In the genomic region with DNA sequence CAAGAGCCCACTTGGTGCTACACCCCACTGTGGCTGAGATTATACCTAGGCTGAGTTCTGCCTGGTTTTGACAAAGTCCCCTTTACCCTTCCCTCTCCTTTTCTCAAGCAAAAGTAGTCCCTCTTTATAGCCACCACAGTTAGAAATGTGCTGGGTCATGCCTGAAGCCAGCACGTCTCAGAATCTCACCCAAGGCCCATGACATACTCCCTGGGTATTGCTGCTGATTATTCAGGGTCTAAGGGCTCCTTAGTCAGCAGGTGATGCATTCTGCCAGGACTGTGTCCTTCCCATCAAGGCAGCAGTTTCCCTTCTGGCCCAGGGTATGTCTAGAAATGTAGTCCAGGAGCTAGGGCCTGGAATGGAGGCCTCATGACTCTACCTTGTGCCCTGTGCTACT, we compare ENCODE assay signal across 1 cellular context.
TF ChIP-seq lines count a peak whose summit lies in the region.

No MANE protein-coding gene starts in this region.

TF ChIP-seq in HepG2, 621 proteins besides CTCF, POLR2A, EP300 and RAD21:
- TF ChIP-seq RFX1 (IDR thresholded peaks at IDR 0.05) (no peak), MAF1 (CRISPR knock-in tag; IDR thresholded peaks at IDR 0.05; ENCODE audit: borderline replicate concordance) (no peak), ZNF317 (CRISPR knock-in tag; IDR thresholded peaks at IDR 0.05) (no peak), HOXA7 (CRISPR knock-in tag; IDR thresholded peaks at IDR 0.05) (no peak), ZNF335 (CRISPR knock-in tag; IDR thresholded peaks at IDR 0.05) (no peak)
- TF ChIP-seq, protein P1, sequence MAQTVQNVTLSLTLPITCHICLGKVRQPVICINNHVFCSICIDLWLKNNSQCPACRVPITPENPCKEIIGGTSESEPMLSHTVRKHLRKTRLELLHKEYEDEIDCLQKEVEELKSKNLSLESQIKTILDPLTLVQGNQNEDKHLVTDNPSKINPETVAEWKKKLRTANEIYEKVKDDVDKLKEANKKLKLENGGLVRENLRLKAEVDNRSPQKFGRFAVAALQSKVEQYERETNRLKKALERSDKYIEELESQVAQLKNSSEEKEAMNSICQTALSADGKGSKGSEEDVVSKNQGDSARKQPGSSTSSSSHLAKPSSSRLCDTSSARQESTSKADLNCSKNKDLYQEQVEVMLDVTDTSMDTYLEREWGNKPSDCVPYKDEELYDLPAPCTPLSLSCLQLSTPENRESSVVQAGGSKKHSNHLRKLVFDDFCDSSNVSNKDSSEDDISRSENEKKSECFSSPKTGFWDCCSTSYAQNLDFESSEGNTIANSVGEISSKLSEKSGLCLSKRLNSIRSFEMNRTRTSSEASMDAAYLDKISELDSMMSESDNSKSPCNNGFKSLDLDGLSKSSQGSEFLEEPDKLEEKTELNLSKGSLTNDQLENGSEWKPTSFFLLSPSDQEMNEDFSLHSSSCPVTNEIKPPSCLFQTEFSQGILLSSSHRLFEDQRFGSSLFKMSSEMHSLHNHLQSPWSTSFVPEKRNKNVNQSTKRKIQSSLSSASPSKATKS (CRISPR knock-in tag; IDR thresholded peaks at IDR 0.05) = no peak
- TF ChIP-seq, protein P2, sequence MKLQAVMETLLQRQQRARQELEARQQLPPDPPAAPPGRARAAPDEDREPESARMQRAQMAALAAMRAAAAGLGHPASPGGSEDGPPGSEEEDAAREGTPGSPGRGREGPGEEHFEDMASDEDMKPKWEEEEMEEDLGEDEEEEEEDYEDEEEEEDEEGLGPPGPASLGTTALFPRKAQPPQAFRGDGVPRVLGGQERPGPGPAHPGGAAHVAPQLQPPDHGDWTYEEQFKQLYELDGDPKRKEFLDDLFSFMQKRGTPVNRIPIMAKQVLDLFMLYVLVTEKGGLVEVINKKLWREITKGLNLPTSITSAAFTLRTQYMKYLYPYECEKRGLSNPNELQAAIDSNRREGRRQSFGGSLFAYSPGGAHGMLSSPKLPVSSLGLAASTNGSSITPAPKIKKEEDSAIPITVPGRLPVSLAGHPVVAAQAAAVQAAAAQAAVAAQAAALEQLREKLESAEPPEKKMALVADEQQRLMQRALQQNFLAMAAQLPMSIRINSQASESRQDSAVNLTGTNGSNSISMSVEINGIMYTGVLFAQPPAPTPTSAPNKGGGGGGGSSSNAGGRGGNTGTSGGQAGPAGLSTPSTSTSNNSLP (IDR thresholded peaks at IDR 0.05; ENCODE audit: low read depth, low read length) = no peak
- TF ChIP-seq, protein P3, sequence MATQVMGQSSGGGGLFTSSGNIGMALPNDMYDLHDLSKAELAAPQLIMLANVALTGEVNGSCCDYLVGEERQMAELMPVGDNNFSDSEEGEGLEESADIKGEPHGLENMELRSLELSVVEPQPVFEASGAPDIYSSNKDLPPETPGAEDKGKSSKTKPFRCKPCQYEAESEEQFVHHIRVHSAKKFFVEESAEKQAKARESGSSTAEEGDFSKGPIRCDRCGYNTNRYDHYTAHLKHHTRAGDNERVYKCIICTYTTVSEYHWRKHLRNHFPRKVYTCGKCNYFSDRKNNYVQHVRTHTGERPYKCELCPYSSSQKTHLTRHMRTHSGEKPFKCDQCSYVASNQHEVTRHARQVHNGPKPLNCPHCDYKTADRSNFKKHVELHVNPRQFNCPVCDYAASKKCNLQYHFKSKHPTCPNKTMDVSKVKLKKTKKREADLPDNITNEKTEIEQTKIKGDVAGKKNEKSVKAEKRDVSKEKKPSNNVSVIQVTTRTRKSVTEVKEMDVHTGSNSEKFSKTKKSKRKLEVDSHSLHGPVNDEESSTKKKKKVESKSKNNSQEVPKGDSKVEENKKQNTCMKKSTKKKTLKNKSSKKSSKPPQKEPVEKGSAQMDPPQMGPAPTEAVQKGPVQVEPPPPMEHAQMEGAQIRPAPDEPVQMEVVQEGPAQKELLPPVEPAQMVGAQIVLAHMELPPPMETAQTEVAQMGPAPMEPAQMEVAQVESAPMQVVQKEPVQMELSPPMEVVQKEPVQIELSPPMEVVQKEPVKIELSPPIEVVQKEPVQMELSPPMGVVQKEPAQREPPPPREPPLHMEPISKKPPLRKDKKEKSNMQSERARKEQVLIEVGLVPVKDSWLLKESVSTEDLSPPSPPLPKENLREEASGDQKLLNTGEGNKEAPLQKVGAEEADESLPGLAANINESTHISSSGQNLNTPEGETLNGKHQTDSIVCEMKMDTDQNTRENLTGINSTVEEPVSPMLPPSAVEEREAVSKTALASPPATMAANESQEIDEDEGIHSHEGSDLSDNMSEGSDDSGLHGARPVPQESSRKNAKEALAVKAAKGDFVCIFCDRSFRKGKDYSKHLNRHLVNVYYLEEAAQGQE (IDR thresholded peaks at IDR 0.05; ENCODE audit: borderline replicate concordance in 1 of 2, low read depth in 1 of 2, low read length in 2 of 2) = no peak
- TF ChIP-seq, protein P4, sequence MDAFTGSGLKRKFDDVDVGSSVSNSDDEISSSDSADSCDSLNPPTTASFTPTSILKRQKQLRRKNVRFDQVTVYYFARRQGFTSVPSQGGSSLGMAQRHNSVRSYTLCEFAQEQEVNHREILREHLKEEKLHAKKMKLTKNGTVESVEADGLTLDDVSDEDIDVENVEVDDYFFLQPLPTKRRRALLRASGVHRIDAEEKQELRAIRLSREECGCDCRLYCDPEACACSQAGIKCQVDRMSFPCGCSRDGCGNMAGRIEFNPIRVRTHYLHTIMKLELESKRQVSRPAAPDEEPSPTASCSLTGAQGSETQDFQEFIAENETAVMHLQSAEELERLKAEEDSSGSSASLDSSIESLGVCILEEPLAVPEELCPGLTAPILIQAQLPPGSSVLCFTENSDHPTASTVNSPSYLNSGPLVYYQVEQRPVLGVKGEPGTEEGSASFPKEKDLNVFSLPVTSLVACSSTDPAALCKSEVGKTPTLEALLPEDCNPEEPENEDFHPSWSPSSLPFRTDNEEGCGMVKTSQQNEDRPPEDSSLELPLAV (CRISPR knock-in tag; conservative IDR thresholded peaks at IDR 0.05; ENCODE audit: low read depth) = no peak
